13 cellular contexts compared by ENCODE assay signal in genomic region chr18:48888681-48889080, GRCh38.
DNase-seq lines count a peak whose midpoint lies in the region; ATAC-seq, FAIRE-seq and TF ChIP-seq lines count a peak whose summit lies in the region.
"Had no signal": no experiment of that assay in that cellular context is flagged by ENCODE, and none has a peak within 500 bp of the region (broad histone marks: within the 10 kb centered on the region; RNA-seq: fewer than 3 reads in every experiment).

No MANE protein-coding gene starts in this region.

- no peak for ATAC-seq in IMR-90 (ENCODE audit: low read depth)
- ATAC-seq in GM18498 (IDR thresholded peaks at IDR 0.05; ENCODE audit: unreplicated experiment): no peak
- ATAC-seq: Right ventricle myocardium inferior had no signal

- H3K9me1 ChIP-seq in IMR-90 (ENCODE audit: insufficient read depth, low read length): peaks cover 3% of the 10 kb centered on the region; the same call in 1 of the 2 replicates

- H3K36me3 ChIP-seq in BLaER1 (no peaks in the 10 kb centered on the region), IMR-90 (ENCODE audit: control insufficient read depth, insufficient read depth, low read length) (no peaks in the 10 kb centered on the region), H1 (ENCODE audit: control insufficient read depth in 2 of 4, insufficient read depth in 4 of 4, low read length in 3 of 4) (no peaks in the 10 kb centered on the region), trophoblast cell (ENCODE audit: control insufficient read depth in 1 of 2, insufficient read depth in 2 of 2, low read length in 2 of 2) (no peaks in the 10 kb centered on the region)
- H3K36me3 ChIP-seq: Peyer's patch had no signal

- 0 out of 2 replicates have a peak overlapping the region, but pooled peaks have one; percentile 11 for H2BK12ac ChIP-seq in H1 (ENCODE audit: low read depth, low read length)
- peak overlapping the region; percentile 2 for H2BK12ac ChIP-seq in trophoblast cell (ENCODE audit: low read length)

- 0 out of 2 replicates have a peak overlapping the region, but pooled peaks have one; percentile 51 for H3K4me2 ChIP-seq in BLaER1
- no peak overlapping the region for H3K4me2 ChIP-seq in IMR-90 (ENCODE audit: low read depth, low read length)
- H3K4me2 ChIP-seq in H1 (ENCODE audit: insufficient read depth in 1 of 2, low read depth in 2 of 2, low read length in 2 of 2): no peak overlapping the region
- no peak overlapping the region for H3K4me2 ChIP-seq in trophoblast cell (ENCODE audit: low read length)

- H4K5ac ChIP-seq in IMR-90 (ENCODE audit: low read depth, low read length) (no peak overlapping the region), H1 (ENCODE audit: insufficient read length, low read depth, low read length) (no peak overlapping the region)

- 100% methylated on average over 1 of the region's 6 CpGs; no CpG with 5 or more reads in 1 of the 2 experiments for WGBS in IMR-90 (ENCODE audit: extremely low coverage in 2 of 2, insufficient read length in 1 of 2), 2 experiments
- 89% methylated on average over 6 of the region's 6 CpGs; no CpG with 5 or more reads in 1 of the 2 experiments for WGBS in H1 (ENCODE audit: extremely low coverage in 1 of 2, insufficient coverage in 1 of 2, insufficient read length in 1 of 2, insufficient replicate concordance in 2 of 2, low coverage in 1 of 2, low lambda C conversion rate in 2 of 2, missing lambda C conversion rate in 1 of 2), 2 experiments
- no CpG with 5 or more reads among the region's 6 CpGs for WGBS in trophoblast cell (ENCODE audit: extremely low coverage, insufficient coverage, insufficient read length)

- no peak overlapping the region for H3K14ac ChIP-seq in IMR-90 (replicated peaks; ENCODE audit: low read depth, low read length)
- no peak overlapping the region for H3K14ac ChIP-seq in H1 (ENCODE audit: insufficient read length)
- H3K14ac ChIP-seq in trophoblast cell (ENCODE audit: low read length): peak overlapping the region; percentile 26

- intact Hi-C loops in IMR-90 (cut with micrococcal nuclease): no loop called here

- H3K9ac ChIP-seq in BLaER1 (no peak overlapping the region), IMR-90 (ENCODE audit: low read depth, low read length) (no peak overlapping the region), H1 (replicated peaks in 1 of 4; ENCODE audit: extremely low read depth in 1 of 4, low read depth in 3 of 4, low read length in 3 of 4) (no peak overlapping the region), trophoblast cell (ENCODE audit: low read length) (no peak overlapping the region)

- 0 out of 2 replicates have a peak, but pooled peaks cover 2% of the 10 kb centered on the region for H3K23me2 ChIP-seq in H1 (ENCODE audit: low read depth, low read length)

- TF ChIP-seq POLR2A in IMR-90 (IDR thresholded peaks at IDR 0.05; ENCODE audit: low read depth, low read length) (no peak), H1 (IDR thresholded peaks at IDR 0.05; ENCODE audit: control extremely low read depth in 1 of 2, low read depth in 2 of 2, low read length in 2 of 2) (no peak)

- H3K27me3 ChIP-seq in BLaER1 (no peaks in the 10 kb centered on the region), IMR-90 (ENCODE audit: control insufficient read depth, insufficient read depth, low read length) (no peaks in the 10 kb centered on the region), H1 (replicated peaks in 1 of 4; ENCODE audit: control insufficient read depth in 3 of 4, extremely low read depth in 1 of 4, insufficient read depth in 3 of 4, low read length in 3 of 4) (no peaks in the 10 kb centered on the region), trophoblast cell (ENCODE audit: insufficient read depth, low read length) (no peaks in the 10 kb centered on the region)
- H3K27me3 ChIP-seq: Peyer's patch had no signal

- TF ChIP-seq RAD21 in IMR-90 (IDR thresholded peaks at IDR 0.05; ENCODE audit: low read length) (no peak), H1 (IDR thresholded peaks at IDR 0.05 in 1 of 2, conservative IDR thresholded peaks at IDR 0.05 in 1 of 2; ENCODE audit: low read depth in 2 of 2, low read length in 2 of 2) (no peak)

- H3K4me3 ChIP-seq in BLaER1: no peak overlapping the region
- H3K4me3 ChIP-seq in IMR-90 (ENCODE audit: insufficient read depth, low read depth, low read length): no peak overlapping the region
- H3K4me3 ChIP-seq in H1 (ENCODE audit: extremely low read depth in 1 of 4, insufficient read depth in 2 of 4, low read depth in 3 of 4, low read length in 4 of 4): no peak overlapping the region
- no peak overlapping the region for H3K4me3 ChIP-seq in trophoblast cell (ENCODE audit: low read depth, low read length)
- H3K4me3 ChIP-seq: Peyer's patch had no signal

- peak overlapping the region; percentile 24; the same call in 1 of the 2 replicates for H2AK5ac ChIP-seq in IMR-90 (ENCODE audit: low read depth, low read length)
- no peak overlapping the region; the same call in 1 of the 2 replicates for H2AK5ac ChIP-seq in H1 (ENCODE audit: low read depth, low read length)
- H2AK5ac ChIP-seq in trophoblast cell (ENCODE audit: low read length): peak overlapping the region; percentile 61

- POLR2A ChIA-PET in IMR-90 (lab: Charles Lee; ENCODE audit: unreplicated experiment) (no interaction called here), H1 (lab: Charles Lee; ENCODE audit: partially characterized antibody) (no interaction called here)

- dilution Hi-C loops in IMR-90 (cut with HindIII; ENCODE audit: low sequenced_read_pairs, unreplicated experiment): no loop called here

- H3K23ac ChIP-seq in IMR-90 (ENCODE audit: low read depth, low read length): no peak overlapping the region
- no peak overlapping the region for H3K23ac ChIP-seq in H1 (ENCODE audit: insufficient read length)
- no peak overlapping the region for H3K23ac ChIP-seq in trophoblast cell (ENCODE audit: low read length)

- TF ChIP-seq EP300 in H1 (IDR thresholded peaks at IDR 0.05; ENCODE audit: borderline replicate concordance in 1 of 2, low read depth in 2 of 2, low read length in 2 of 2): no peak

- no peak overlapping the region for H4K8ac ChIP-seq in IMR-90 (ENCODE audit: low read depth in 2 of 2, low read length in 2 of 2)
- H4K8ac ChIP-seq in H1 (ENCODE audit: extremely low read depth, insufficient read depth, low read length): no peak overlapping the region; the same call in 1 of the 2 replicates
- H4K8ac ChIP-seq in trophoblast cell (ENCODE audit: low read depth, low read length): no peak overlapping the region

- H3K4ac ChIP-seq in IMR-90 (ENCODE audit: low read depth, low read length) (no peak overlapping the region), H1 (replicated peaks; ENCODE audit: insufficient read length, low read depth, low read length) (no peak overlapping the region), trophoblast cell (ENCODE audit: low read depth, low read length) (no peak overlapping the region)

- no peaks in the 10 kb centered on the region for H3K79me2 ChIP-seq in H1 (ENCODE audit: control insufficient read depth in 1 of 2, insufficient read depth in 2 of 2, low read length in 2 of 2)
- peaks cover 1% of the 10 kb centered on the region for H3K79me2 ChIP-seq in trophoblast cell (ENCODE audit: control insufficient read depth, insufficient read depth, low read length, poor library complexity)

- H2BK20ac ChIP-seq in IMR-90 (ENCODE audit: low read depth, low read length) (no peak overlapping the region), H1 (ENCODE audit: low read length) (peak overlapping the region; percentile 98; the same call in 1 of the 2 replicates)

- H2BK15ac ChIP-seq in IMR-90 (ENCODE audit: low read depth, low read length): no peak overlapping the region
- H2BK15ac ChIP-seq in H1 (ENCODE audit: low read length): peak overlapping the region; percentile 46; the same call in 1 of the 2 replicates

- CTCF ChIA-PET in IMR-90 (lab: Yijun Ruan, JAX): no interaction called here
- CTCF ChIA-PET in H1 (lab: Charles Lee; ENCODE audit: partially characterized antibody): interaction anchor here (1.7 kb wide), 1 partner anchor 111 kb away, joined by 3 read pairs; no protein-coding TSS in a partner anchor

- no peaks in the 10 kb centered on the region for H3K79me1 ChIP-seq in IMR-90 (ENCODE audit: low read depth in 1 of 2, low read length in 2 of 2)
- no peaks in the 10 kb centered on the region for H3K79me1 ChIP-seq in H1 (ENCODE audit: low read depth, low read length)
- peaks cover 25% of the 10 kb centered on the region for H3K79me1 ChIP-seq in trophoblast cell (ENCODE audit: low read length)

- in situ Hi-C loops in IMR-90 (cut with MboI; ENCODE audit: low sequenced_read_pairs): no loop called here

- no peak overlapping the region for H3K27ac ChIP-seq in BLaER1
- no peak overlapping the region for H3K27ac ChIP-seq in IMR-90 (ENCODE audit: insufficient read depth, low read length)
- no peak overlapping the region for H3K27ac ChIP-seq in H1 (ENCODE audit: low read depth, low read length)
- no peak overlapping the region for H3K27ac ChIP-seq in trophoblast cell (ENCODE audit: low read depth, low read length)
- H3K27ac ChIP-seq: Peyer's patch had no signal

- no peak overlapping the region for H4K12ac ChIP-seq in trophoblast cell (ENCODE audit: low read depth, low read length)

- H3K18ac ChIP-seq in IMR-90 (ENCODE audit: low read depth, low read length) (no peak overlapping the region), H1 (ENCODE audit: extremely low read depth, low read length) (peak overlapping the region; percentile 62), trophoblast cell (ENCODE audit: low read length) (no peak overlapping the region)

- H3K9me3 ChIP-seq in BLaER1 (no peaks in the 10 kb centered on the region), IMR-90 (ENCODE audit: control insufficient read depth, insufficient read depth, low read length) (no peaks in the 10 kb centered on the region), H1 (ENCODE audit: insufficient read depth in 2 of 2, low read depth in 1 of 2, low read length in 1 of 2) (no peaks in the 10 kb centered on the region), trophoblast cell (ENCODE audit: insufficient read depth, low read depth, low read length) (peaks cover 3% of the 10 kb centered on the region)
- H3K9me3 ChIP-seq: Peyer's patch had no signal

- no peak for DNase-seq in IMR-90
- DNase-seq in H1 (ENCODE audit: low read depth in 1 of 2, low spot score in 2 of 2): no peak
- DNase-seq in trophoblast cell: no peak
- DNase-seq in GM19238 (ENCODE audit: insufficient read length, low spot score): no peak
- no peak for DNase-seq in dedifferentiated amniotic fluid mesenchymal stem cell (ENCODE audit: extremely low spot score)
- DNase-seq: DMS79, KG1, NCI-H1105 treated with DMSO at 0.1 percent for 48 hours, NCI-H1694 treated with DMSO at 0.1 percent for 48 hours had no signal

- H3K56ac ChIP-seq in IMR-90 (ENCODE audit: extremely low read depth, insufficient read depth, low read length): no peak overlapping the region
- H3K56ac ChIP-seq in H1 (replicated peaks; ENCODE audit: insufficient read length, low read depth, low read length): no peak overlapping the region

- no TSS peak for BruUV-seq in IMR-90 (replicated peaks; lab: Mats Ljungman, UMichigan)

- H3K4me1 ChIP-seq in BLaER1 (peaks cover 54% of the 10 kb centered on the region), IMR-90 (ENCODE audit: control insufficient read depth, insufficient read depth, low read length) (peaks cover 8% of the 10 kb centered on the region), H1 (replicated peaks in 1 of 4; ENCODE audit: control insufficient read depth in 3 of 4, insufficient read depth in 4 of 4, low read length in 3 of 4) (peaks cover 0 to 26% (median 15%) of the 10 kb centered on the region in 4 experiments; a peak in 6 of 7 replicates), trophoblast cell (ENCODE audit: control insufficient read depth in 1 of 2, insufficient read depth in 2 of 2, low read length in 2 of 2) (peaks cover 12 to 21% of the 10 kb centered on the region in 2 experiments)

- H2BK120ac ChIP-seq in IMR-90 (ENCODE audit: low read depth, low read length) (no peak overlapping the region), H1 (replicated peaks; ENCODE audit: low read depth, low read length) (no peak overlapping the region), trophoblast cell (ENCODE audit: insufficient read depth, low read length, poor library complexity) (peak overlapping the region; percentile 9)

- no peak overlapping the region for H2AFZ ChIP-seq in IMR-90 (replicated peaks; ENCODE audit: low read length, poor library complexity)
- no peak overlapping the region for H2AFZ ChIP-seq in H1 (ENCODE audit: low read length)
- no peak overlapping the region for H2AFZ ChIP-seq in trophoblast cell (ENCODE audit: insufficient read depth, low read length, poor library complexity)

- no peaks in the 10 kb centered on the region for H4K20me1 ChIP-seq in BLaER1
- H4K20me1 ChIP-seq in IMR-90 (ENCODE audit: insufficient read depth, low read length): no peaks in the 10 kb centered on the region
- H4K20me1 ChIP-seq in H1 (replicated peaks in 1 of 2; ENCODE audit: control insufficient read depth in 1 of 2, insufficient read depth in 2 of 2, low read length in 2 of 2): no peaks in the 10 kb centered on the region

- no peak overlapping the region for H2AK9ac ChIP-seq in IMR-90 (replicated peaks; ENCODE audit: low read depth, low read length, poor library complexity)

- no peak overlapping the region for H2BK5ac ChIP-seq in IMR-90 (ENCODE audit: low read depth, low read length, poor library complexity, severe bottlenecking)
- H2BK5ac ChIP-seq in H1 (ENCODE audit: low read depth, low read length): no peak overlapping the region
- no peak overlapping the region for H2BK5ac ChIP-seq in trophoblast cell (ENCODE audit: low read depth, low read length, poor library complexity)

- FAIRE-seq in H1 (lab: Jason Lieb, UNC): no peak

- TF ChIP-seq CTCF in IMR-90 (conservative IDR thresholded peaks at IDR 0.05; ENCODE audit: low read depth, low read length) (no peak), H1 (IDR thresholded peaks at IDR 0.05; ENCODE audit: control extremely low read depth in 1 of 3, insufficient read depth in 1 of 3, low read depth in 1 of 3, low read length in 3 of 3) (no peak)

- H4K91ac ChIP-seq in IMR-90 (ENCODE audit: insufficient read depth, low read depth, low read length) (no peak overlapping the region), H1 (replicated peaks; ENCODE audit: insufficient read length, low read length) (no peak overlapping the region), trophoblast cell (ENCODE audit: low read depth, low read length) (peak overlapping the region; percentile 45)
